15 cellular contexts compared by ENCODE assay signal in genomic region chr3:130900959-130901358, GRCh38. TPM values are rescaled to one million over a fixed set of nuclear protein-coding genes. Genes with fewer than 3 reads are reported as not detected.
DNase-seq lines count a peak whose midpoint lies in the region; ATAC-seq lines count a peak whose summit lies in the region.
"Had no signal": no experiment of that assay in that cellular context is flagged by ENCODE, and none has a peak within 500 bp of the region (broad histone marks: within the 10 kb centered on the region; RNA-seq: fewer than 3 reads in every experiment).

No MANE protein-coding gene starts in this region.

- no peaks in the 10 kb centered on the region for H3K27me3 ChIP-seq in BLaER1
- H3K27me3 ChIP-seq: heart right ventricle, neural progenitor cell, tibial nerve had no signal

- H4K20me1 ChIP-seq in BLaER1: peaks cover 65% of the 10 kb centered on the region

- H3K4me1 ChIP-seq in BLaER1: peaks cover 43% of the 10 kb centered on the region

- ATAC-seq in GM19395 (IDR thresholded peaks at IDR 0.05; ENCODE audit: unreplicated experiment) (peak; percentile 76), HG03066 (IDR thresholded peaks at IDR 0.05; ENCODE audit: low read depth, unreplicated experiment) (peak; percentile 57), T-helper 17 cell (no peak), GM18858 (IDR thresholded peaks at IDR 0.05; ENCODE audit: unreplicated experiment) (no peak)

- H3K4me1 Mint-ChIP-seq in T-helper 17 cell: peaks cover 41% of the 10 kb centered on the region

- H3K4me2 ChIP-seq in BLaER1: peak overlapping the region; percentile 23; the same call in 1 of the 2 replicates
- H3K4me2 ChIP-seq: neural progenitor cell had no signal

- no peak overlapping the region for H3K4me3 ChIP-seq in BLaER1
- H3K4me3 ChIP-seq: heart right ventricle, neural progenitor cell, SK-N-MC, tibial nerve had no signal

- no peaks in the 10 kb centered on the region for H3K36me3 Mint-ChIP-seq in T-helper 17 cell (ENCODE audit: low read depth)
- H3K36me3 Mint-ChIP-seq: neural progenitor cell had no signal

- no peaks in the 10 kb centered on the region for H3K9me3 ChIP-seq in BLaER1
- no peaks in the 10 kb centered on the region for H3K9me3 ChIP-seq in T-helper 17 cell (ENCODE audit: control insufficient read depth, low read length, poor library complexity, severe bottlenecking)
- H3K9me3 ChIP-seq: heart right ventricle, tibial nerve had no signal

- H3K27ac ChIP-seq in BLaER1: no peak overlapping the region
- H3K27ac ChIP-seq: neural progenitor cell, SK-N-MC, tibial nerve had no signal

- no peaks in the 10 kb centered on the region for H3K27me3 Mint-ChIP-seq in T-helper 17 cell

- DNase-seq in T-helper 17 cell (no peak), NCI-H2196 (lab: John Stamatoyannopoulos, UW; ENCODE audit: unreplicated experiment) (no peak), NCI-H2227 (lab: John Stamatoyannopoulos, UW; ENCODE audit: unreplicated experiment) (no peak)
- no peak for DNase-seq in activated effector memory CD4-positive, alpha-beta T cell treated with anti-CD3 and anti-CD28 coated beads, Interleukin-2, amount 50 U/mL, for 16 hours
- DNase-seq: activated CD4-positive, alpha-beta T cell treated with anti-CD3 and anti-CD28 coated beads for 4 hours; DMS53; heart right ventricle; NCI-H82 had no signal

- no peaks in the 10 kb centered on the region for H3K36me3 ChIP-seq in BLaER1
- H3K36me3 ChIP-seq: heart right ventricle, neural progenitor cell, tibial nerve had no signal

- H3K27ac Mint-ChIP-seq in T-helper 17 cell: peak overlapping the region; percentile 54
- H3K27ac Mint-ChIP-seq: neural progenitor cell had no signal

- no peak overlapping the region for H3K4me3 Mint-ChIP-seq in T-helper 17 cell
- H3K4me3 Mint-ChIP-seq: neural progenitor cell had no signal

- H3K9ac ChIP-seq in BLaER1: no peak overlapping the region
- H3K9ac ChIP-seq: neural progenitor cell had no signal

RNA-seq across cellular contexts. Expression of gene ATP2C1, which starts 7.1 kb away (rescaled TPM):
- total RNA-seq in T-helper 17 cell: 10 to 100 TPM; 57.9 to 60.0 TPM

Comparison
In these comparisons a context has a peak if more than half of its experiments do, and no peak if none do; other contexts are left out.
1. ATAC-seq: peak in GM19395 (single experiment) and HG03066 (single experiment); none in T-helper 17 cell (single experiment) and GM18858 (single experiment).